Comparison of ENCODE assay signal across 14 cellular contexts in genomic region chr13:97306106-97306505, GRCh38.
DNase-seq lines count a peak whose midpoint lies in the region; ATAC-seq and TF ChIP-seq lines count a peak whose summit lies in the region.
"Had no signal": no experiment of that assay in that cellular context is flagged by ENCODE, and none has a peak within 500 bp of the region (broad histone marks: within the 10 kb centered on the region; RNA-seq: fewer than 3 reads in every experiment).

No MANE protein-coding gene starts in this region.

- H2AFZ ChIP-seq in mammary epithelial cell (ENCODE audit: low read depth, low read length) = peak overlapping the region; percentile 30

- in situ Hi-C loops in mammary epithelial cell (cut with MboI; ENCODE audit: low sequenced_read_pairs in 2 of 2) (no loop called here), gastrocnemius medialis (cut with MboI; ENCODE audit: low sequenced_read_pairs in 4 of 4) (no loop called here)

- H3K36me3 ChIP-seq in HEK293 (ENCODE audit: control insufficient read depth in 2 of 2, insufficient read depth in 1 of 2, low read length in 2 of 2) = no peaks in the 10 kb centered on the region
- no peaks in the 10 kb centered on the region for H3K36me3 ChIP-seq in mammary epithelial cell (ENCODE audit: insufficient read depth, low read length)
- H3K36me3 ChIP-seq in gastrocnemius medialis = no peaks in the 10 kb centered on the region

- DNase-seq in mammary epithelial cell = no peak
- DNase-seq in left lobe of liver (ENCODE audit: low spot score) = no peak
- no peak for DNase-seq in gastrocnemius medialis
- DNase-seq in AG08396 (ENCODE audit: low spot score) = no peak
- DNase-seq in NCI-H226 = no peak
- no peak for DNase-seq in NCI-H526 treated with DMSO at 0.1 percent for 48 hours (lab: John Stamatoyannopoulos, UW)
- no peak for DNase-seq in hepatic stellate cell (ENCODE audit: low spot score)
- DNase-seq: CD8-positive, alpha-beta T cell; GF-D8; Kasumi-1; NCI-H1417 treated with DMSO at 0.1 percent for 48 hours; NCI-H2029 treated with DMSO at 0.1 percent for 48 hours; NCI-H510A treated with DMSO at 0.1 percent for 48 hours had no signal

- intact Hi-C loops in mammary epithelial cell (cut with micrococcal nuclease) = no loop called here
- intact Hi-C loops in gastrocnemius medialis (cut with DNase I; ENCODE audit: low total_unique reads) = no loop called here

- no peaks in the 10 kb centered on the region for H4K20me1 ChIP-seq in mammary epithelial cell (ENCODE audit: insufficient read depth, low read length)

- H3K9ac ChIP-seq in mammary epithelial cell (ENCODE audit: insufficient read depth, low read length) = no peak overlapping the region

- H3K27ac ChIP-seq in HEK293 (ENCODE audit: extremely low read depth, low read depth, low read length) (no peak overlapping the region), mammary epithelial cell (ENCODE audit: insufficient read depth, low read depth, low read length) (peak overlapping the region; percentile 92), gastrocnemius medialis (peak overlapping the region in 3 of 4 donors; percentile 8 to 29 (median 15))

- H3K4me1 ChIP-seq in HEK293 (ENCODE audit: control insufficient read depth, insufficient read depth, low read length) = no peaks in the 10 kb centered on the region
- H3K4me1 ChIP-seq in mammary epithelial cell (ENCODE audit: insufficient read depth, low read length) = peaks cover 51% of the 10 kb centered on the region
- H3K4me1 ChIP-seq in gastrocnemius medialis = peaks cover 72 to 73% of the 10 kb centered on the region in 2 donors

- no peak overlapping the region for H3K4me3 ChIP-seq in HEK293 (ENCODE audit: low read depth, low read length)
- H3K4me3 ChIP-seq in mammary epithelial cell (replicated peaks in 1 of 3; ENCODE audit: insufficient read depth in 1 of 3, low read depth in 2 of 3, low read length in 3 of 3) = no peak overlapping the region
- no peak overlapping the region for H3K4me3 ChIP-seq in gastrocnemius medialis

- H3K27me3 ChIP-seq in mammary epithelial cell (ENCODE audit: insufficient read depth, low read length) = no peaks in the 10 kb centered on the region
- H3K27me3 ChIP-seq in gastrocnemius medialis = no peaks in the 10 kb centered on the region

- TF ChIP-seq CTCF in HEK293 (tag by site-specific recombination; IDR thresholded peaks at IDR 0.05) (no peak), mammary epithelial cell (conservative IDR thresholded peaks at IDR 0.05 in 1 of 2, IDR thresholded peaks at IDR 0.05 in 1 of 2; ENCODE audit: extremely low read depth in 1 of 2, insufficient read depth in 1 of 2, low read depth in 1 of 2, low read length in 2 of 2) (no peak), gastrocnemius medialis (IDR thresholded peaks at IDR 0.05 in 4 of 5, conservative IDR thresholded peaks at IDR 0.05 in 1 of 5) (no peak)

- H3K9me3 ChIP-seq in HEK293 (ENCODE audit: control insufficient read depth, insufficient read depth, low read depth, low read length) = no peaks in the 10 kb centered on the region
- H3K9me3 ChIP-seq in mammary epithelial cell (replicated peaks; ENCODE audit: insufficient read depth, low read length) = no peaks in the 10 kb centered on the region
- no peaks in the 10 kb centered on the region for H3K9me3 ChIP-seq in gastrocnemius medialis

- no TSS peak for BruUV-seq in mammary epithelial cell (replicated peaks; lab: Mats Ljungman, UMichigan)

- ATAC-seq in left lobe of liver = peak; percentile 15
- no peak for ATAC-seq in gastrocnemius medialis
- ATAC-seq: CD8-positive, alpha-beta T cell had no signal

- CTCF ChIA-PET in HEK293 (lab: Yijun Ruan, JAX) = no interaction called here
- CTCF ChIA-PET in mammary epithelial cell (lab: Charles Lee; ENCODE audit: low non-redundant PET) = no interaction called here

- POLR2A ChIA-PET in HEK293 (lab: Yijun Ruan, JAX) = no interaction called here

- H3K4me2 ChIP-seq in mammary epithelial cell (ENCODE audit: insufficient read depth, low read depth, low read length) = peak overlapping the region; percentile 63

- H3K79me2 ChIP-seq in mammary epithelial cell (ENCODE audit: insufficient read depth, low read length) = peaks cover 59% of the 10 kb centered on the region

- 60% methylated on average over 1 of the region's 1 CpG for WGBS in mammary epithelial cell (ENCODE audit: low coverage, missing lambda C conversion rate)

- dilution Hi-C loops in mammary epithelial cell (cut with HindIII; ENCODE audit: low sequenced_read_pairs) = no loop called here

- no peak for TF ChIP-seq POLR2A in gastrocnemius medialis (IDR thresholded peaks at IDR 0.05)

TF ChIP-seq in HEK293, 187 proteins besides CTCF, POLR2A, EP300 and RAD21:
- no peak for TF ChIP-seq ZNF140 (tag by site-specific recombination; IDR thresholded peaks at IDR 0.05)
- TF ChIP-seq, protein P1, sequence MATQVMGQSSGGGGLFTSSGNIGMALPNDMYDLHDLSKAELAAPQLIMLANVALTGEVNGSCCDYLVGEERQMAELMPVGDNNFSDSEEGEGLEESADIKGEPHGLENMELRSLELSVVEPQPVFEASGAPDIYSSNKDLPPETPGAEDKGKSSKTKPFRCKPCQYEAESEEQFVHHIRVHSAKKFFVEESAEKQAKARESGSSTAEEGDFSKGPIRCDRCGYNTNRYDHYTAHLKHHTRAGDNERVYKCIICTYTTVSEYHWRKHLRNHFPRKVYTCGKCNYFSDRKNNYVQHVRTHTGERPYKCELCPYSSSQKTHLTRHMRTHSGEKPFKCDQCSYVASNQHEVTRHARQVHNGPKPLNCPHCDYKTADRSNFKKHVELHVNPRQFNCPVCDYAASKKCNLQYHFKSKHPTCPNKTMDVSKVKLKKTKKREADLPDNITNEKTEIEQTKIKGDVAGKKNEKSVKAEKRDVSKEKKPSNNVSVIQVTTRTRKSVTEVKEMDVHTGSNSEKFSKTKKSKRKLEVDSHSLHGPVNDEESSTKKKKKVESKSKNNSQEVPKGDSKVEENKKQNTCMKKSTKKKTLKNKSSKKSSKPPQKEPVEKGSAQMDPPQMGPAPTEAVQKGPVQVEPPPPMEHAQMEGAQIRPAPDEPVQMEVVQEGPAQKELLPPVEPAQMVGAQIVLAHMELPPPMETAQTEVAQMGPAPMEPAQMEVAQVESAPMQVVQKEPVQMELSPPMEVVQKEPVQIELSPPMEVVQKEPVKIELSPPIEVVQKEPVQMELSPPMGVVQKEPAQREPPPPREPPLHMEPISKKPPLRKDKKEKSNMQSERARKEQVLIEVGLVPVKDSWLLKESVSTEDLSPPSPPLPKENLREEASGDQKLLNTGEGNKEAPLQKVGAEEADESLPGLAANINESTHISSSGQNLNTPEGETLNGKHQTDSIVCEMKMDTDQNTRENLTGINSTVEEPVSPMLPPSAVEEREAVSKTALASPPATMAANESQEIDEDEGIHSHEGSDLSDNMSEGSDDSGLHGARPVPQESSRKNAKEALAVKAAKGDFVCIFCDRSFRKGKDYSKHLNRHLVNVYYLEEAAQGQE (tag by site-specific recombination; IDR thresholded peaks at IDR 0.05) = no peak
- no peak for TF ChIP-seq ZNF623 (tag by site-specific recombination; IDR thresholded peaks at IDR 0.05)
- TF ChIP-seq ZNF639 (tag by site-specific recombination; IDR thresholded peaks at IDR 0.05) = no peak
- TF ChIP-seq ZNF248 (tag by site-specific recombination; IDR thresholded peaks at IDR 0.05) = no peak
- peak; percentile 72 for TF ChIP-seq PRDM1 (tag by site-specific recombination; IDR thresholded peaks at IDR 0.05)
- TF ChIP-seq BCL11A (tag by site-specific recombination; IDR thresholded peaks at IDR 0.05; ENCODE audit: low read depth) = no peak
- TF ChIP-seq IKZF3 (tag by site-specific recombination; IDR thresholded peaks at IDR 0.05) = no peak
